14 cellular contexts compared by ENCODE assay signal in genomic region chr16:50457979-50458461, GRCh38.
"Had no signal": no experiment of that assay in that cellular context is flagged by ENCODE, and none has a peak within 500 bp of the region (broad histone marks: within the 10 kb centered on the region; RNA-seq: fewer than 3 reads in every experiment).

No MANE protein-coding gene starts in this region.

- H3K27me3 ChIP-seq: ovary had no signal

- H2AFZ ChIP-seq: neural progenitor cell had no signal

- DNase-seq: activated naive CD4-positive, alpha-beta T cell treated with anti-CD3 and anti-CD28 coated beads, Interleukin-2, amount 10 ng/mL, durations not matched to agents 7 days and 5 days; activated T-cell treated with anti-CD3 and anti-CD28 coated beads for 4 hours; adrenal gland; central memory CD4-positive, alpha-beta T cell; cortex of kidney; effector memory CD4-positive, alpha-beta T cell; gastrocnemius medialis; ovary; stimulated activated CD4-positive, alpha-beta T cell treated with anti-CD3 and anti-CD28 coated beads, Interleukin-15, amount 100 ng/mL, for 24 hours; stimulated activated CD4-positive, alpha-beta T cell treated with anti-CD3 and anti-CD28 coated beads, Interleukin-4, amount 100 ng/mL, for 24 hours had no signal

- H3K9me3 Mint-ChIP-seq: activated naive CD4-positive, alpha-beta T cell treated with anti-CD3 and anti-CD28 coated beads, Interleukin-2, amount 10 ng/mL, durations not matched to agents 7 days and 5 days; activated T-helper 2 cell treated with anti-CD3 and anti-CD28 coated beads, Interferon-gamma antibody, Interleukin-2, Interleukin-4, amounts not matched to agents 10 μg/mL and 5 μg/mL and 100 μg/mL, durations not matched to agents 14 hours and 24 hours and 36 hours; neural progenitor cell; stimulated activated naive CD8-positive, alpha-beta T cell treated with anti-CD3 and anti-CD28 coated beads, Interleukin-15, Interleukin-2, amounts not matched to agents 100 ng/mL and 50 ng/mL, for 24 hours had no signal

- H3K27ac ChIP-seq: adrenal gland, gastrocnemius medialis, neural progenitor cell, ovary, upper lobe of right lung had no signal

- H3K36me3 ChIP-seq: adrenal gland, gastrocnemius medialis, neural progenitor cell, ovary, upper lobe of right lung had no signal

- H3K27ac Mint-ChIP-seq: activated naive CD4-positive, alpha-beta T cell treated with anti-CD3 and anti-CD28 coated beads, Interleukin-2, amount 10 ng/mL, durations not matched to agents 7 days and 5 days; activated T-helper 2 cell treated with anti-CD3 and anti-CD28 coated beads, Interferon-gamma antibody, Interleukin-2, Interleukin-4, amounts not matched to agents 10 μg/mL and 5 μg/mL and 100 μg/mL, durations not matched to agents 14 hours and 24 hours and 36 hours; neural progenitor cell; stimulated activated naive CD8-positive, alpha-beta T cell treated with anti-CD3 and anti-CD28 coated beads, Interleukin-15, Interleukin-2, amounts not matched to agents 100 ng/mL and 50 ng/mL, for 24 hours had no signal

- H3K36me3 Mint-ChIP-seq: activated naive CD4-positive, alpha-beta T cell treated with anti-CD3 and anti-CD28 coated beads, Interleukin-2, amount 10 ng/mL, durations not matched to agents 7 days and 5 days; neural progenitor cell had no signal

- ATAC-seq: gastrocnemius medialis had no signal

- H3K4me3 ChIP-seq: adrenal gland, gastrocnemius medialis, neural progenitor cell, ovary, upper lobe of right lung had no signal

- H3K9me3 ChIP-seq: adrenal gland, gastrocnemius medialis, ovary, upper lobe of right lung had no signal

- H3K4me2 ChIP-seq: neural progenitor cell had no signal

- H3K4me3 Mint-ChIP-seq: activated naive CD4-positive, alpha-beta T cell treated with anti-CD3 and anti-CD28 coated beads, Interleukin-2, amount 10 ng/mL, durations not matched to agents 7 days and 5 days; neural progenitor cell; stimulated activated naive CD8-positive, alpha-beta T cell treated with anti-CD3 and anti-CD28 coated beads, Interleukin-15, Interleukin-2, amounts not matched to agents 100 ng/mL and 50 ng/mL, for 24 hours had no signal

- H3K4me1 ChIP-seq: adrenal gland, gastrocnemius medialis, upper lobe of right lung had no signal

- H3K9ac ChIP-seq: neural progenitor cell had no signal
